ENCODE assay signal across 33 cellular contexts in the genomic region with DNA sequence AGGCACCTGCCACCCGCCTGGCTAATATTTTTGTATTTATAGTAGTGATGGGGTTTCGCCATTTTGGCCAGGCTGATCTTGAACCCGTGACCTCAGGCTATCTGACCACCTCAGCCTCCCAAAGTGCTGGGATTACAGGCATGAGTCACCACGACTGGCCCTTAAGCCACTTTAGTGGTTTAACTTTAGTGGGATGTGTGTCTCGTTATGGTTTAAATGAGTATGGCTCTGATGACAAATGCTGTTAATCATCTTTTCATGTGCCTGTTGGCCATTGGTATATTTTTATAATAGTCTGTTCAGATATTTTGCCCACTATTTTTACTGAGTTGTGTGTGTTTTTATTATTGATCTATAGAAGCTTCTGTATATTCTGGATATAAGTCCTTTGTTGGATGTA.
"Had no signal": no experiment of that assay in that cellular context is flagged by ENCODE, and none has a peak within 500 bp of the region (broad histone marks: within the 10 kb centered on the region; RNA-seq: fewer than 3 reads in every experiment).

No MANE protein-coding gene starts in this region.

- ATAC-seq: activated CD4-positive, alpha-beta T cell treated with anti-CD3 and anti-CD28 coated beads for 36 hours; activated CD4-positive, CD25-positive, alpha-beta regulatory T cell treated with anti-CD3 and anti-CD28 coated beads, Interleukin-2, amount 50 U/mL, for 24 hours; activated CD8-positive, alpha-beta memory T cell treated with anti-CD3 and anti-CD28 coated beads, Interleukin-2, amount 10 ng/mL, durations not matched to agents 7 days and 5 days; activated CD8-positive, alpha-beta T cell treated with anti-CD3 and anti-CD28 coated beads, Interleukin-2, amount 10 ng/mL, durations not matched to agents 7 days and 5 days; activated naive CD4-positive, alpha-beta T cell treated with anti-CD3 and anti-CD28 coated beads, Interleukin-2, amount 50 U/mL, for 72 hours; body of pancreas; T-cell; T-helper 17 cell; WTC11 had no signal

- H3K36me3 ChIP-seq: adrenal gland, brain microvascular endothelial cell, breast epithelium, WERI-Rb-1 had no signal

- H3K4me3 ChIP-seq: adrenal gland, body of pancreas, breast epithelium had no signal

- DNase-seq: activated CD4-positive, alpha-beta memory T cell treated with anti-CD3 and anti-CD28 coated beads, Interleukin-2, amount 10 ng/mL, durations not matched to agents 7 days and 5 days; activated CD4-positive, alpha-beta T cell treated with anti-CD3 and anti-CD28 coated beads for 1 hour; activated CD4-positive, alpha-beta T cell treated with anti-CD3 and anti-CD28 coated beads for 36 hours; activated CD4-positive, alpha-beta T cell treated with anti-CD3 and anti-CD28 coated beads for 48 hours; activated CD4-positive, alpha-beta T cell treated with anti-CD3 and anti-CD28 coated beads, Interleukin-2, amount 10 ng/mL, durations not matched to agents 7 days and 5 days; activated CD4-positive, alpha-beta T cell treated with anti-CD3 and anti-CD28 coated beads, Interleukin-2, amount 50 U/mL, for 48 hours; activated CD4-positive, CD25-positive, alpha-beta regulatory T cell; activated CD8-positive, alpha-beta memory T cell treated with anti-CD3 and anti-CD28 coated beads for 24 hours; activated CD8-positive, alpha-beta memory T cell treated with anti-CD3 and anti-CD28 coated beads, Interleukin-2, amount 10 ng/mL, durations not matched to agents 7 days and 5 days; activated CD8-positive, alpha-beta memory T cell treated with anti-CD3 and anti-CD28 coated beads, Interleukin-2, amount 50 U/mL, for 48 hours; activated CD8-positive, alpha-beta T cell treated with anti-CD3 and anti-CD28 coated beads, Interleukin-2, amount 10 ng/mL, durations not matched to agents 7 days and 5 days; activated effector memory CD4-positive, alpha-beta T cell treated with anti-CD3 and anti-CD28 coated beads, Interleukin-2, amount 50 U/mL, for 16 hours; activated gamma-delta T cell treated with Interleukin-2 at 50 U/mL for 16 hours; activated naive CD4-positive, alpha-beta T cell; activated naive CD4-positive, alpha-beta T cell treated with anti-CD3 and anti-CD28 coated beads for 36 hours; activated naive CD4-positive, alpha-beta T cell treated with anti-CD3 and anti-CD28 coated beads, Interleukin-2, amount 50 U/mL, for 16 hours; activated naive CD8-positive, alpha-beta T cell treated with anti-CD3 and anti-CD28 coated beads for 36 hours; activated T-cell treated with anti-CD3 and anti-CD28 coated beads, Interleukin-2, amount 50 U/mL, for 24 hours; activated T-cell treated with anti-CD3 and anti-CD28 coated beads, Interleukin-2, amount 50 U/mL, for 48 hours; adrenal gland; amniotic stem cell; aorta; body of pancreas; brain microvascular endothelial cell; central memory CD4-positive, alpha-beta T cell; T-cell; T-helper 17 cell; T-helper 9 cell; WERI-Rb-1 had no signal

- H3K4me1 ChIP-seq: adrenal gland, breast epithelium had no signal

- H3K4me1 Mint-ChIP-seq: activated CD4-positive, alpha-beta memory T cell treated with anti-CD3 and anti-CD28 coated beads, Interleukin-2, amount 10 ng/mL, durations not matched to agents 7 days and 5 days; activated CD4-positive, alpha-beta T cell treated with anti-CD3 and anti-CD28 coated beads for 36 hours; activated CD4-positive, alpha-beta T cell treated with anti-CD3 and anti-CD28 coated beads, Interleukin-2, amount 10 ng/mL, durations not matched to agents 7 days and 5 days; activated CD8-positive, alpha-beta memory T cell treated with anti-CD3 and anti-CD28 coated beads, Interleukin-2, amount 10 ng/mL, durations not matched to agents 7 days and 5 days; activated naive CD8-positive, alpha-beta T cell treated with anti-CD3 and anti-CD28 coated beads for 36 hours; T-cell; T-helper 17 cell; WTC11 had no signal

- H3K27ac ChIP-seq: adrenal gland, body of pancreas, brain microvascular endothelial cell, breast epithelium, WERI-Rb-1 had no signal

- H3K9me3 ChIP-seq: adrenal gland, body of pancreas, breast epithelium had no signal

- H3K27me3 ChIP-seq: adrenal gland, body of pancreas, brain microvascular endothelial cell, breast epithelium had no signal

- H3K27ac Mint-ChIP-seq: activated CD4-positive, alpha-beta memory T cell treated with anti-CD3 and anti-CD28 coated beads, Interleukin-2, amount 10 ng/mL, durations not matched to agents 7 days and 5 days; activated CD4-positive, alpha-beta T cell treated with anti-CD3 and anti-CD28 coated beads for 36 hours; activated CD4-positive, alpha-beta T cell treated with anti-CD3 and anti-CD28 coated beads, Interleukin-2, amount 10 ng/mL, durations not matched to agents 7 days and 5 days; activated CD8-positive, alpha-beta memory T cell treated with anti-CD3 and anti-CD28 coated beads, Interleukin-2, amount 10 ng/mL, durations not matched to agents 7 days and 5 days; activated CD8-positive, alpha-beta T cell treated with anti-CD3 and anti-CD28 coated beads, Interleukin-2, amount 10 ng/mL, durations not matched to agents 7 days and 5 days; activated naive CD4-positive, alpha-beta T cell treated with anti-CD3 and anti-CD28 coated beads for 36 hours; activated naive CD4-positive, alpha-beta T cell treated with anti-CD3 and anti-CD28 coated beads, Interleukin-2, amount 50 U/mL, for 72 hours; activated naive CD8-positive, alpha-beta T cell treated with anti-CD3 and anti-CD28 coated beads for 36 hours; activated T-cell treated with anti-CD3 and anti-CD28 coated beads, Interleukin-2, amount 50 U/mL, for 24 hours; T-cell; T-helper 17 cell; WTC11 had no signal

- H3K4me3 Mint-ChIP-seq: activated CD4-positive, alpha-beta memory T cell treated with anti-CD3 and anti-CD28 coated beads, Interleukin-2, amount 10 ng/mL, durations not matched to agents 7 days and 5 days; activated CD4-positive, alpha-beta T cell treated with anti-CD3 and anti-CD28 coated beads for 36 hours; activated CD4-positive, alpha-beta T cell treated with anti-CD3 and anti-CD28 coated beads, Interleukin-2, amount 10 ng/mL, durations not matched to agents 7 days and 5 days; activated CD8-positive, alpha-beta memory T cell treated with anti-CD3 and anti-CD28 coated beads, Interleukin-2, amount 10 ng/mL, durations not matched to agents 7 days and 5 days; activated CD8-positive, alpha-beta T cell treated with anti-CD3 and anti-CD28 coated beads, Interleukin-2, amount 10 ng/mL, durations not matched to agents 7 days and 5 days; activated naive CD4-positive, alpha-beta T cell treated with anti-CD3 and anti-CD28 coated beads for 36 hours; activated naive CD8-positive, alpha-beta T cell treated with anti-CD3 and anti-CD28 coated beads for 36 hours; activated T-cell treated with anti-CD3 and anti-CD28 coated beads, Interleukin-2, amount 50 U/mL, for 24 hours; T-cell; T-helper 17 cell; WTC11 had no signal

- H3K9me3 Mint-ChIP-seq: activated CD4-positive, alpha-beta memory T cell treated with anti-CD3 and anti-CD28 coated beads, Interleukin-2, amount 10 ng/mL, durations not matched to agents 7 days and 5 days; activated CD4-positive, alpha-beta T cell treated with anti-CD3 and anti-CD28 coated beads, Interleukin-2, amount 10 ng/mL, durations not matched to agents 7 days and 5 days; activated naive CD4-positive, alpha-beta T cell treated with anti-CD3 and anti-CD28 coated beads for 36 hours; T-cell had no signal

- H3K36me3 Mint-ChIP-seq: activated CD8-positive, alpha-beta memory T cell treated with anti-CD3 and anti-CD28 coated beads, Interleukin-2, amount 10 ng/mL, durations not matched to agents 7 days and 5 days; activated naive CD4-positive, alpha-beta T cell treated with anti-CD3 and anti-CD28 coated beads, Interleukin-2, amount 50 U/mL, for 72 hours; activated naive CD8-positive, alpha-beta T cell treated with anti-CD3 and anti-CD28 coated beads for 36 hours; T-cell had no signal
